1 cellular context compared by ENCODE assay signal in the genomic region with DNA sequence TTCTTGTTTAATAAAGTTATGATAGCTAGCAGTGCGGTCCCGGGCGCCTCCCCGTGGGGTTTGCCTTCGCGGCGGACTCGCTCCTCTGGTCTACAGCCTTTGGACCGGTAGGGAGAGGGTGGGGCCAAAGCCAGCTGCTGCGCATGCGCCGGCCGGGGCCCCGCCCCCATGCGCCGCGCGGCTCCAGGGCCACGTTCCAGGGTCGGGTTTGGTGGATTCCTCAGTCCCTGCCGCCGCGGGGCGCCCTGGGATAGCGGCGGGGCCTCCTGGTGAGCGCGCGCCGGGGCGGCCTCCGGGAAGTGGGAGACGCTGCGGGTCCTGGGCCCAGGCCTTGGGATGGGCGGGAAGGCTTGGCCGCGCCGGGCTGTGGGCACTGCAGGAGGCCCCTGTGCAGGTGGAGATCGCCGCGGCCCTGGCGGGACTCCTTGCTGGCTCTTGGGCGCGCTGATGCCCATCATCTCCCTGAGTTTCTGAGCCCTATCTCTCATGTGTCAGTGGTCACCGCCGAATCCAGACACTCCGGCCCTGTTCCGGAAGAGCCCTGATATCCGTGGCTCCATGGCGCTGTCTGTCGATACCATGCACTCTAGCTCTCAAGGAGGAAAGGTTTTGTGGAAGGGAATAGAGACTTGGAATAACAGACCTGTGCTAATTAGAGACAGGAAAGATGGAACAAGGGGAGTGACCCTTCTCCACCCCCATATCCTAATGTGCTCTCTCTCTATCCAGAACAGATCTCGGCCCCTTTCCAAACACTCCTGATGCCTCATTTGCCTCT.
TF ChIP-seq lines count a peak whose summit lies in the region.

Gene VARS2 (plus strand): TSS at position 163 of the 778 bp plus-strand sequence. CDS start 599 bp downstream, at position 762.

TF ChIP-seq in HepG2, 621 proteins besides CTCF, POLR2A, EP300 and RAD21 (continued from another document and continues in another):
- TF ChIP-seq CREBL2 (CRISPR knock-in tag; IDR thresholded peaks at IDR 0.05; ENCODE audit: borderline replicate concordance) (peak; percentile 93), NFKB2 (CRISPR knock-in tag; IDR thresholded peaks at IDR 0.05; ENCODE audit: borderline replicate concordance) (peak; percentile 91; the same call in 1 of the 2 replicates), U2AF1 (optimal IDR thresholded peaks at IDR 0.05; ENCODE audit: low read depth, low read length) (peak; percentile 51), CBFB (CRISPR knock-in tag; IDR thresholded peaks at IDR 0.05) (peak; percentile 89), ZNF138 (CRISPR knock-in tag; IDR thresholded peaks at IDR 0.05; ENCODE audit: low read depth) (peak; percentile 95), ZNF75D (CRISPR knock-in tag; IDR thresholded peaks at IDR 0.05; ENCODE audit: borderline replicate concordance) (no peak; the same call in 1 of the 2 replicates), ZNF687 (CRISPR knock-in tag; IDR thresholded peaks at IDR 0.05) (peak; percentile 99), FOXO1 (CRISPR knock-in tag; IDR thresholded peaks at IDR 0.05) (peak; percentile 57; the same call in 1 of the 2 replicates), ZFP91 (CRISPR knock-in tag; IDR thresholded peaks at IDR 0.05; ENCODE audit: borderline replicate concordance) (peak; percentile 97), CBX5 (CRISPR knock-in tag; IDR thresholded peaks at IDR 0.05; ENCODE audit: borderline replicate concordance) (peak; percentile 77), BRD4 (CRISPR knock-in tag; IDR thresholded peaks at IDR 0.05) (peak; percentile 97), IKZF4 (CRISPR knock-in tag; IDR thresholded peaks at IDR 0.05; ENCODE audit: borderline replicate concordance, low read depth, not compliant biosample characterization) (peak; percentile 90), TBL1XR1 (IDR thresholded peaks at IDR 0.05; ENCODE audit: borderline replicate concordance, low read length, partially characterized antibody) (no peak), ETV6 (CRISPR knock-in tag; conservative IDR thresholded peaks at IDR 0.05) (peak; percentile 96), ZNF260 (CRISPR knock-in tag; IDR thresholded peaks at IDR 0.05; ENCODE audit: borderline replicate concordance, low read depth) (no peak), ZNF556 (CRISPR knock-in tag; IDR thresholded peaks at IDR 0.05; ENCODE audit: borderline replicate concordance) (peak; percentile 69; the same call in 1 of the 2 replicates), ZBTB49 (CRISPR knock-in tag; IDR thresholded peaks at IDR 0.05; ENCODE audit: borderline replicate concordance) (peak; percentile 79; the same call in 1 of the 2 replicates), GTF2F1 (IDR thresholded peaks at IDR 0.05; ENCODE audit: low read length) (no peak), ZNF292 (CRISPR knock-in tag; IDR thresholded peaks at IDR 0.05; ENCODE audit: borderline replicate concordance, low read depth) (0 out of 2 replicates have a peak, but pooled peaks have one; percentile 33), RERE (CRISPR knock-in tag; IDR thresholded peaks at IDR 0.05; ENCODE audit: low read depth) (peak; percentile 32; the same call in 1 of the 2 replicates), PHB2 (IDR thresholded peaks at IDR 0.05; ENCODE audit: partially characterized antibody) (no peak), MIXL1 (CRISPR knock-in tag; IDR thresholded peaks at IDR 0.05) (peak; percentile 85), SKIL (CRISPR knock-in tag; IDR thresholded peaks at IDR 0.05; ENCODE audit: borderline replicate concordance) (peak; percentile 59; the same call in 1 of the 2 replicates), SOX5 (CRISPR knock-in tag; IDR thresholded peaks at IDR 0.05; ENCODE audit: borderline replicate concordance) (peak; percentile 75)
- TF ChIP-seq, protein P1, sequence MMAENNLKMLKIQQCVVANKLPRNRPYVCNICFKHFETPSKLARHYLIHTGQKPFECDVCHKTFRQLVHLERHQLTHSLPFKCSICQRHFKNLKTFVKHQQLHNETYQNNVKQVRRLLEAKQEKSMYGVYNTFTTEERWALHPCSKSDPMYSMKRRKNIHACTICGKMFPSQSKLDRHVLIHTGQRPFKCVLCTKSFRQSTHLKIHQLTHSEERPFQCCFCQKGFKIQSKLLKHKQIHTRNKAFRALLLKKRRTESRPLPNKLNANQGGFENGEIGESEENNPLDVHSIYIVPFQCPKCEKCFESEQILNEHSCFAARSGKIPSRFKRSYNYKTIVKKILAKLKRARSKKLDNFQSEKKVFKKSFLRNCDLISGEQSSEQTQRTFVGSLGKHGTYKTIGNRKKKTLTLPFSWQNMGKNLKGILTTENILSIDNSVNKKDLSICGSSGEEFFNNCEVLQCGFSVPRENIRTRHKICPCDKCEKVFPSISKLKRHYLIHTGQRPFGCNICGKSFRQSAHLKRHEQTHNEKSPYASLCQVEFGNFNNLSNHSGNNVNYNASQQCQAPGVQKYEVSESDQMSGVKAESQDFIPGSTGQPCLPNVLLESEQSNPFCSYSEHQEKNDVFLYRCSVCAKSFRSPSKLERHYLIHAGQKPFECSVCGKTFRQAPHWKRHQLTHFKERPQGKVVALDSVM (CRISPR knock-in tag; IDR thresholded peaks at IDR 0.05) = peak; percentile 83
- TF ChIP-seq, protein P2, sequence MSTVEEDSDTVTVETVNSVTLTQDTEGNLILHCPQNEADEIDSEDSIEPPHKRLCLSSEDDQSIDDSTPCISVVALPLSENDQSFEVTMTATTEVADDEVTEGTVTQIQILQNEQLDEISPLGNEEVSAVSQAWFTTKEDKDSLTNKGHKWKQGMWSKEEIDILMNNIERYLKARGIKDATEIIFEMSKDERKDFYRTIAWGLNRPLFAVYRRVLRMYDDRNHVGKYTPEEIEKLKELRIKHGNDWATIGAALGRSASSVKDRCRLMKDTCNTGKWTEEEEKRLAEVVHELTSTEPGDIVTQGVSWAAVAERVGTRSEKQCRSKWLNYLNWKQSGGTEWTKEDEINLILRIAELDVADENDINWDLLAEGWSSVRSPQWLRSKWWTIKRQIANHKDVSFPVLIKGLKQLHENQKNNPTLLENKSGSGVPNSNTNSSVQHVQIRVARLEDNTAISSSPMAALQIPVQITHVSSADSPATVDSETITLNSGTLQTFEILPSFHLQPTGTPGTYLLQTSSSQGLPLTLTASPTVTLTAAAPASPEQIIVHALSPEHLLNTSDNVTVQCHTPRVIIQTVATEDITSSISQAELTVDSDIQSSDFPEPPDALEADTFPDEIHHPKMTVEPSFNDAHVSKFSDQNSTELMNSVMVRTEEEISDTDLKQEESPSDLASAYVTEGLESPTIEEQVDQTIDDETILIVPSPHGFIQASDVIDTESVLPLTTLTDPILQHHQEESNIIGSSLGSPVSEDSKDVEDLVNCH (CRISPR knock-in tag; IDR thresholded peaks at IDR 0.05) = peak; percentile 37; the same call in 1 of the 2 replicates
- TF ChIP-seq, protein P3, sequence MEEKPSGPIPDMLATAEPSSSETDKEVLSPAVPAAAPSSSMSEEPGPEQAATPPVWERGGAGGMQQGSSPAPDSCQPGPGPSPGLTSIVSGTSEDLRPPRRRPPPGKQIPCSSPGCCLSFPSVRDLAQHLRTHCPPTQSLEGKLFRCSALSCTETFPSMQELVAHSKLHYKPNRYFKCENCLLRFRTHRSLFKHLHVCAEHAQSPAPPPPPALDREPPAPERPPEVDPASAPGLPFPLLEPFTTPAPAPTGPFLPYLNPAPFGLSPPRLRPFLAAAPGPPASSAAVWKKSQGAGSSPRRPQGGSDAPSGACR (CRISPR knock-in tag; IDR thresholded peaks at IDR 0.05) = peak; percentile 93
